8 cellular contexts compared by ENCODE assay signal in genomic region chr10:70672993-70673928, GRCh38. TPM values are rescaled to one million over a fixed set of nuclear protein-coding genes. Genes with fewer than 3 reads are reported as not detected.
DNase-seq lines count a peak whose midpoint lies in the region; ATAC-seq and TF ChIP-seq lines count a peak whose summit lies in the region.

No MANE protein-coding gene starts in this region.

- peaks cover 7% of the 10 kb centered on the region for H3K4me1 Mint-ChIP-seq in activated T-cell treated with anti-CD3 and anti-CD28 coated beads, Interleukin-2, amount 50 U/mL, for 72 hours (ENCODE audit: low read depth)

- DNase-seq in activated T-cell treated with anti-CD3 and anti-CD28 coated beads, Interleukin-2, amount 50 U/mL, for 72 hours, result no peak
- no peak for DNase-seq in activated T-cell treated with anti-CD3 and anti-CD28 coated beads, Interleukin-2, amount 50 U/mL, for 48 hours
- DNase-seq in astrocyte of the hippocampus (ENCODE audit: low read depth, low spot score), result peak; percentile 93
- DNase-seq in kidney glomerular epithelial cell (lab: John Stamatoyannopoulos, UW), result peak; percentile 64
- no peak for DNase-seq in upper lobe of right lung
- DNase-seq in NCI-H774 (lab: John Stamatoyannopoulos, UW), result no peak
- DNase-seq in stimulated activated CD4-positive, alpha-beta T cell treated with anti-CD3 and anti-CD28 coated beads, Interleukin-12 subunit alpha, Interleukin-12 subunit beta, amount 100 ng/mL, for 4 hours, result no peak
- DNase-seq in D341Med (ENCODE audit: low spot score), result no peak

- H3K27me3 ChIP-seq in upper lobe of right lung, result peaks cover 20% of the 10 kb centered on the region

- H3K27ac Mint-ChIP-seq in activated T-cell treated with anti-CD3 and anti-CD28 coated beads, Interleukin-2, amount 50 U/mL, for 72 hours, result no peak overlapping the region

- H3K9me3 ChIP-seq in upper lobe of right lung, result no peaks in the 10 kb centered on the region

- H3K4me1 ChIP-seq in upper lobe of right lung, result peaks cover 13% of the 10 kb centered on the region

- peaks cover 58% of the 10 kb centered on the region for H3K27me3 Mint-ChIP-seq in activated T-cell treated with anti-CD3 and anti-CD28 coated beads, Interleukin-2, amount 50 U/mL, for 72 hours (ENCODE audit: low read depth)

- intact Hi-C loops in upper lobe of right lung (cut with DNase I), result no loop called here

- H3K9me3 Mint-ChIP-seq in activated T-cell treated with anti-CD3 and anti-CD28 coated beads, Interleukin-2, amount 50 U/mL, for 72 hours, result no peaks in the 10 kb centered on the region

- no peaks in the 10 kb centered on the region for H3K36me3 ChIP-seq in upper lobe of right lung

- no peak for TF ChIP-seq CTCF in upper lobe of right lung (IDR thresholded peaks at IDR 0.05)

- peak overlapping the region; percentile 51 to 62 for H3K4me3 Mint-ChIP-seq in activated T-cell treated with anti-CD3 and anti-CD28 coated beads, Interleukin-2, amount 50 U/mL, for 72 hours

- peaks cover 0 to 2% of the 10 kb centered on the region in 2 donors for H3K36me3 Mint-ChIP-seq in activated T-cell treated with anti-CD3 and anti-CD28 coated beads, Interleukin-2, amount 50 U/mL, for 72 hours (ENCODE audit: insufficient read depth in 2 of 2)

- ATAC-seq in activated T-cell treated with anti-CD3 and anti-CD28 coated beads, Interleukin-2, amount 50 U/mL, for 72 hours (replicated peaks in 1 of 2), result no peak
- no peak for ATAC-seq in upper lobe of right lung

- no peak overlapping the region for H3K27ac ChIP-seq in upper lobe of right lung

- H3K4me3 ChIP-seq in upper lobe of right lung, result peak overlapping the region; percentile 38

RNA-seq across cellular contexts. Expression of gene ADAMTS14, which starts 1.0 kb away (rescaled TPM):
- total RNA-seq in activated T-cell treated with anti-CD3 and anti-CD28 coated beads, Interleukin-2, amount 50 U/mL, for 72 hours, result under 1 TPM; 0.24 to 0.37 TPM
- total RNA-seq in upper lobe of right lung, result 0.55 TPM

Comparison
In these comparisons a context has a peak if more than half of its experiments do, and no peak if none do; other contexts are left out.
1. DNase-seq: peak in astrocyte of the hippocampus (single experiment) and kidney glomerular epithelial cell (single experiment); none in activated T-cell treated with anti-CD3 and anti-CD28 coated beads, Interleukin-2, amount 50 U/mL, for 72 hours (0 of 2), activated T-cell treated with anti-CD3 and anti-CD28 coated beads, Interleukin-2, amount 50 U/mL, for 48 hours (0 of 2), upper lobe of right lung (single experiment), NCI-H774 (single experiment), stimulated activated CD4-positive, alpha-beta T cell treated with anti-CD3 and anti-CD28 coated beads, Interleukin-12 subunit alpha, Interleukin-12 subunit beta, amount 100 ng/mL, for 4 hours (single experiment) and D341Med (single experiment).